Comparison of ENCODE assay signal across 2 cellular contexts in the genomic region with DNA sequence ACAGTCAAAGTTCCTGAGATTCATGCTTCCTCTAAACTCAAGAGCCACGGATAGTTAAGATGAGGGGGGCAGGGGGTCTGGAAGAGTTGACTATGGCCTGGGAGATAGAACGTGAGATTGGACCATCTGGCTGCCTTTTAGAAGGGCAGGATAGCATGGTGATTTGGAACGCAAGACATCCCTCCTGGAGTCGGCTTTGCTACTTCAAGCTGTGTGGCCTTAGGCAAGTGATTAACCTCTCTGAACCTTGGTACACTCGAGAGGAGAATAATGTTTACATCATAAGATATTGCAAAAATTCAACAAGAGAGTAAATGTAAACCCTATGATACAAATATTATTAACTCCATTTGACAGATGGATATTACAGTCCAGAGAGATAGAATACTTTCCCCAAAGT.
TF ChIP-seq lines count a peak whose summit lies in the region.

No MANE protein-coding gene starts in this region.

TF ChIP-seq in SK-N-SH, 30 proteins besides CTCF, POLR2A, EP300 and RAD21 (continued from another document):
- TF ChIP-seq, protein P1, sequence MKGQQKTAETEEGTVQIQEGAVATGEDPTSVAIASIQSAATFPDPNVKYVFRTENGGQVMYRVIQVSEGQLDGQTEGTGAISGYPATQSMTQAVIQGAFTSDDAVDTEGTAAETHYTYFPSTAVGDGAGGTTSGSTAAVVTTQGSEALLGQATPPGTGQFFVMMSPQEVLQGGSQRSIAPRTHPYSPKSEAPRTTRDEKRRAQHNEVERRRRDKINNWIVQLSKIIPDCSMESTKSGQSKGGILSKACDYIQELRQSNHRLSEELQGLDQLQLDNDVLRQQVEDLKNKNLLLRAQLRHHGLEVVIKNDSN (IDR thresholded peaks at IDR 0.05; ENCODE audit: borderline replicate concordance, low read depth): no peak
- TF ChIP-seq MEF2A (IDR thresholded peaks at IDR 0.05; ENCODE audit: borderline replicate concordance, low read depth) (no peak), JUND (IDR thresholded peaks at IDR 0.05) (no peak), SIN3A (IDR thresholded peaks at IDR 0.05; ENCODE audit: borderline replicate concordance, low read depth, low read length) (no peak), NFIC (IDR thresholded peaks at IDR 0.05; ENCODE audit: borderline replicate concordance) (no peak), EZH2phosphoT487 (IDR thresholded peaks at IDR 0.05; ENCODE audit: borderline replicate concordance, low read depth) (no peak), NRF1 (IDR thresholded peaks at IDR 0.05; ENCODE audit: low read depth, low read length) (no peak), TAF1 (IDR thresholded peaks at IDR 0.05; ENCODE audit: borderline replicate concordance, low read depth, low read length) (no peak), GATA2 (CRISPR knock-in tag; IDR thresholded peaks at IDR 0.05) (no peak), YY1 (IDR thresholded peaks at IDR 0.05; ENCODE audit: low read depth) (no peak), CHD2 (IDR thresholded peaks at IDR 0.05; ENCODE audit: low read length, partially characterized antibody) (no peak)
- TF ChIP-seq, protein P2, sequence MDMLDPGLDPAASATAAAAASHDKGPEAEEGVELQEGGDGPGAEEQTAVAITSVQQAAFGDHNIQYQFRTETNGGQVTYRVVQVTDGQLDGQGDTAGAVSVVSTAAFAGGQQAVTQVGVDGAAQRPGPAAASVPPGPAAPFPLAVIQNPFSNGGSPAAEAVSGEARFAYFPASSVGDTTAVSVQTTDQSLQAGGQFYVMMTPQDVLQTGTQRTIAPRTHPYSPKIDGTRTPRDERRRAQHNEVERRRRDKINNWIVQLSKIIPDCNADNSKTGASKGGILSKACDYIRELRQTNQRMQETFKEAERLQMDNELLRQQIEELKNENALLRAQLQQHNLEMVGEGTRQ (IDR thresholded peaks at IDR 0.05; ENCODE audit: borderline replicate concordance, low read depth, low read length): no peak
- TF ChIP-seq, protein P3, sequence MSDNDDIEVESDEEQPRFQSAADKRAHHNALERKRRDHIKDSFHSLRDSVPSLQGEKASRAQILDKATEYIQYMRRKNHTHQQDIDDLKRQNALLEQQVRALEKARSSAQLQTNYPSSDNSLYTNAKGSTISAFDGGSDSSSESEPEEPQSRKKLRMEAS (IDR thresholded peaks at IDR 0.05; ENCODE audit: low read depth): no peak

TF ChIP-seq in SK-N-SH treated with all-trans-retinoic acid at 6 μM for 48 hours, 23 proteins besides CTCF, POLR2A, EP300 and RAD21 (continued from another document):
- TF ChIP-seq CSDC2 (CRISPR knock-in tag; IDR thresholded peaks at IDR 0.05): no peak
- TF ChIP-seq RARB (CRISPR knock-in tag; IDR thresholded peaks at IDR 0.05): no peak
- no peak for TF ChIP-seq BACH2 (CRISPR knock-in tag; IDR thresholded peaks at IDR 0.05; ENCODE audit: borderline replicate concordance)
- TF ChIP-seq OSR1 (CRISPR knock-in tag; IDR thresholded peaks at IDR 0.05): no peak
- no peak for TF ChIP-seq GLIS3 (CRISPR knock-in tag; IDR thresholded peaks at IDR 0.05)
- TF ChIP-seq SNAI2 (CRISPR knock-in tag; IDR thresholded peaks at IDR 0.05): no peak
